ENCODE assay signal across 24 cellular contexts in genomic region chr11:15212876-15213275, GRCh38.
"Had no signal": no experiment of that assay in that cellular context is flagged by ENCODE, and none has a peak within 500 bp of the region (broad histone marks: within the 10 kb centered on the region; RNA-seq: fewer than 3 reads in every experiment).

No MANE protein-coding gene starts in this region.

- ATAC-seq: activated CD8-positive, alpha-beta T cell treated with anti-CD3 and anti-CD28 coated beads, Interleukin-2, amount 10 ng/mL, durations not matched to agents 7 days and 5 days; heart right ventricle; naive thymus-derived CD8-positive, alpha-beta T cell; stimulated activated naive B cell treated with anti-CD40 and anti-IgM and Interleukin-4, amounts not matched to agents 10 μg/mL and 1 μg/mL and 100 μg/mL, for 72 hours had no signal

- H3K4me1 Mint-ChIP-seq: activated naive CD4-positive, alpha-beta T cell treated with anti-CD3 and anti-CD28 coated beads, Interleukin-2, amount 50 U/mL, for 24 hours; endodermal cell; naive thymus-derived CD8-positive, alpha-beta T cell; neural progenitor cell; stimulated activated naive B cell treated with anti-CD40 and anti-IgM and Interleukin-4, amounts not matched to agents 10 μg/mL and 1 μg/mL and 100 μg/mL, for 72 hours had no signal

- H3K4me3 ChIP-seq: ascending aorta, coronary artery, heart right ventricle, left ventricle myocardium inferior, neural progenitor cell, sigmoid colon, smooth muscle cell, uterus had no signal

- H3K36me3 ChIP-seq: ascending aorta, brain microvascular endothelial cell, heart right ventricle, left ventricle myocardium inferior, neural progenitor cell, sigmoid colon, uterus had no signal

- H3K4me3 Mint-ChIP-seq: activated CD8-positive, alpha-beta T cell treated with anti-CD3 and anti-CD28 coated beads, Interleukin-2, amount 10 ng/mL, durations not matched to agents 7 days and 5 days; activated naive CD4-positive, alpha-beta T cell treated with anti-CD3 and anti-CD28 coated beads, Interleukin-2, amount 50 U/mL, for 24 hours; endodermal cell; naive thymus-derived CD8-positive, alpha-beta T cell; neural progenitor cell; stimulated activated naive B cell treated with anti-CD40 and anti-IgM and Interleukin-4, amounts not matched to agents 10 μg/mL and 1 μg/mL and 100 μg/mL, for 72 hours had no signal

- H3K27ac Mint-ChIP-seq: activated CD8-positive, alpha-beta T cell treated with anti-CD3 and anti-CD28 coated beads, Interleukin-2, amount 10 ng/mL, durations not matched to agents 7 days and 5 days; activated naive CD4-positive, alpha-beta T cell treated with anti-CD3 and anti-CD28 coated beads, Interleukin-2, amount 50 U/mL, for 24 hours; endodermal cell; naive thymus-derived CD8-positive, alpha-beta T cell; neural progenitor cell; progenitor cell of endocrine pancreas; stimulated activated naive B cell treated with anti-CD40 and anti-IgM and Interleukin-4, amounts not matched to agents 10 μg/mL and 1 μg/mL and 100 μg/mL, for 72 hours had no signal

- H3K9me3 ChIP-seq: ascending aorta, left ventricle myocardium inferior, sigmoid colon, uterus had no signal

- H3K36me3 Mint-ChIP-seq: activated naive CD4-positive, alpha-beta T cell treated with anti-CD3 and anti-CD28 coated beads, Interleukin-2, amount 50 U/mL, for 24 hours; naive thymus-derived CD8-positive, alpha-beta T cell; neural progenitor cell; stimulated activated naive B cell treated with anti-CD40 and anti-IgM and Interleukin-4, amounts not matched to agents 10 μg/mL and 1 μg/mL and 100 μg/mL, for 72 hours had no signal

- DNase-seq: activated CD4-positive, alpha-beta T cell treated with anti-CD3 and anti-CD28 coated beads for 1 hour; activated CD4-positive, alpha-beta T cell treated with anti-CD3 and anti-CD28 coated beads, Interleukin-2, amount 50 U/mL, for 1 hour; activated CD8-positive, alpha-beta T cell treated with anti-CD3 and anti-CD28 coated beads, Interleukin-2, amount 10 ng/mL, durations not matched to agents 7 days and 5 days; activated gamma-delta T cell treated with Interleukin-2 at 50 U/mL for 16 hours; brain microvascular endothelial cell; endodermal cell; foreskin fibroblast; heart right ventricle; left ventricle myocardium inferior; naive thymus-derived CD8-positive, alpha-beta T cell; retina; sigmoid colon; stimulated activated CD4-positive, alpha-beta T cell treated with anti-CD3 and anti-CD28 coated beads, Interleukin-2, amount 100 ng/mL, for 48 hours; stimulated activated CD8-positive, alpha-beta memory T cell treated with anti-CD3 and anti-CD28 coated beads, Interleukin-4, amount 100 ng/mL, for 48 hours; stimulated activated naive B cell treated with anti-CD40 and anti-IgM and Interleukin-4, amounts not matched to agents 10 μg/mL and 1 μg/mL and 100 μg/mL, for 72 hours; trophoblast cell; uterus had no signal

- H3K27ac ChIP-seq: ascending aorta, brain microvascular endothelial cell, coronary artery, epithelial cell of prostate, heart right ventricle, left ventricle myocardium inferior, neural progenitor cell, sigmoid colon, uterus had no signal

- H3K27me3 ChIP-seq: ascending aorta, brain microvascular endothelial cell, neural progenitor cell, uterus had no signal

- H3K4me1 ChIP-seq: ascending aorta, heart right ventricle, left ventricle myocardium inferior, neural progenitor cell, sigmoid colon, uterus had no signal

- H3K9me3 Mint-ChIP-seq: activated naive CD4-positive, alpha-beta T cell treated with anti-CD3 and anti-CD28 coated beads, Interleukin-2, amount 50 U/mL, for 24 hours; endodermal cell; naive thymus-derived CD8-positive, alpha-beta T cell; neural progenitor cell; stimulated activated naive B cell treated with anti-CD40 and anti-IgM and Interleukin-4, amounts not matched to agents 10 μg/mL and 1 μg/mL and 100 μg/mL, for 72 hours had no signal

- H3K27me3 Mint-ChIP-seq: activated naive CD4-positive, alpha-beta T cell treated with anti-CD3 and anti-CD28 coated beads, Interleukin-2, amount 50 U/mL, for 24 hours had no signal
